1 cellular context compared by ENCODE assay signal in the genomic region with DNA sequence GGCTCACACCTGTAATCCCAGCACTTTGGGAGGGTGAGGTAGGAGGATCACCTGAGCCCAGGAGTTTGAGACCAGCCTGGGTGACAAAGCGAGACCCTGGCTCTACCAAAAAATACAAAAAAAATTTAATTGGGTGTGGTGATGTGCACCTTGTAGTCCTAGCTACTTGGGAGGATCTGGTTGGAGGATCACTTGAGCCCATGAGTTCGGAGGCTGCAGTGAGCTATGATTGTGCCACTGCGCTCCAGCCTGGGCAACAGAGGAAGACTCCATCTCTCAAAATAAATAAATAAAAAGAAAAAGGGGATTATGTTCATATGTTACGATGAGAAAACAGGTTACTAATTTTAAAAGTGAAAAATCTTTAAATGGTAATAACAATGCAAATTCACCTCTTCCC.
TF ChIP-seq lines count a peak whose summit lies in the region.

No MANE protein-coding gene starts in this region.

TF ChIP-seq in HCT116, 20 proteins besides CTCF, POLR2A, EP300 and RAD21 (continued from another document):
- TF ChIP-seq EZH2phosphoT487 (IDR thresholded peaks at IDR 0.05; ENCODE audit: borderline replicate concordance) (no peak), YY1 (IDR thresholded peaks at IDR 0.05; ENCODE audit: extremely low read depth, insufficient replicate concordance, low read depth, low read length) (no peak), ELF1 (IDR thresholded peaks at IDR 0.05; ENCODE audit: borderline replicate concordance, low read depth) (no peak), TCF7L2 (IDR thresholded peaks at IDR 0.05; ENCODE audit: borderline replicate concordance, extremely low read depth, insufficient read depth, insufficient read length) (no peak), EZH2 (IDR thresholded peaks at IDR 0.05) (no peak), POLR2AphosphoS5 (IDR thresholded peaks at IDR 0.05; ENCODE audit: low read depth, low read length) (no peak), SRF (IDR thresholded peaks at IDR 0.05; ENCODE audit: low read depth) (no peak), SIN3A (IDR thresholded peaks at IDR 0.05; ENCODE audit: low read depth) (no peak)
- TF ChIP-seq, protein P1, sequence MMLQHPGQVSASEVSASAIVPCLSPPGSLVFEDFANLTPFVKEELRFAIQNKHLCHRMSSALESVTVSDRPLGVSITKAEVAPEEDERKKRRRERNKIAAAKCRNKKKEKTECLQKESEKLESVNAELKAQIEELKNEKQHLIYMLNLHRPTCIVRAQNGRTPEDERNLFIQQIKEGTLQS (IDR thresholded peaks at IDR 0.05), result no peak
